In genomic region chr12:92991134-92991533, GRCh38 we compare ENCODE assay signal across 23 cellular contexts.
A peak's percentile ranks its signal among the peaks of the same experiment; 100 is the strongest.
DNase-seq lines count a peak whose midpoint lies in the region; ATAC-seq, FAIRE-seq and TF ChIP-seq lines count a peak whose summit lies in the region.
"Had no signal": no experiment of that assay in that cellular context is flagged by ENCODE, and none has a peak within 500 bp of the region (broad histone marks: within the 10 kb centered on the region; RNA-seq: fewer than 3 reads in every experiment).

No MANE protein-coding gene starts in this region.

- peak overlapping the region; percentile 39 for H3K27ac Mint-ChIP-seq in activated CD4-positive, alpha-beta T cell treated with anti-CD3 and anti-CD28 coated beads, Interleukin-2, amount 10 ng/mL, durations not matched to agents 24 days and 14 days
- H3K27ac Mint-ChIP-seq in activated T-helper 1 cell treated with anti-CD3 and anti-CD28 coated beads, Interleukin-12 subunit alpha, Interleukin-12 subunit beta, Interleukin-2, Interleukin-4 antibody, amounts not matched to agents 30 ng/mL and 10 ng/mL and 1 ng/mL, durations not matched to agents 14 hours and 24 hours and 36 hours = peak overlapping the region; percentile 3
- H3K27ac Mint-ChIP-seq: GM23338, H9, HFFc6 had no signal

- no peak overlapping the region for H3K4me3 Mint-ChIP-seq in activated CD4-positive, alpha-beta T cell treated with anti-CD3 and anti-CD28 coated beads, Interleukin-2, amount 10 ng/mL, durations not matched to agents 24 days and 14 days
- no peak overlapping the region for H3K4me3 Mint-ChIP-seq in activated T-helper 1 cell treated with anti-CD3 and anti-CD28 coated beads, Interleukin-12 subunit alpha, Interleukin-12 subunit beta, Interleukin-2, Interleukin-4 antibody, amounts not matched to agents 30 ng/mL and 10 ng/mL and 1 ng/mL, durations not matched to agents 14 hours and 24 hours and 36 hours
- H3K4me3 Mint-ChIP-seq: CD4-positive, CD25-positive, alpha-beta regulatory T cell; GM23338; H9; HFFc6 had no signal

- intact Hi-C loops in activated CD4-positive, alpha-beta T cell treated with anti-CD3 and anti-CD28 coated beads, Interleukin-2, amount 10 ng/mL, durations not matched to agents 24 days and 14 days (cut with micrococcal nuclease) = no loop called here
- intact Hi-C loops in activated T-helper 1 cell treated with anti-CD3 and anti-CD28 coated beads, Interleukin-12 subunit alpha, Interleukin-12 subunit beta, Interleukin-2, Interleukin-4 antibody, amounts not matched to agents 30 ng/mL and 10 ng/mL and 1 ng/mL, durations not matched to agents 14 hours and 24 hours and 36 hours (cut with micrococcal nuclease) = loop anchor here (5.0 kb wide), 1 partner anchor 791 kb away; no protein-coding TSS in a partner anchor

- peaks cover 22% of the 10 kb centered on the region for H3K4me1 Mint-ChIP-seq in activated CD4-positive, alpha-beta T cell treated with anti-CD3 and anti-CD28 coated beads, Interleukin-2, amount 10 ng/mL, durations not matched to agents 24 days and 14 days
- H3K4me1 Mint-ChIP-seq in activated T-helper 1 cell treated with anti-CD3 and anti-CD28 coated beads, Interleukin-12 subunit alpha, Interleukin-12 subunit beta, Interleukin-2, Interleukin-4 antibody, amounts not matched to agents 30 ng/mL and 10 ng/mL and 1 ng/mL, durations not matched to agents 14 hours and 24 hours and 36 hours (ENCODE audit: low read depth) = peaks cover 30% of the 10 kb centered on the region

- H3K27me3 Mint-ChIP-seq in activated CD4-positive, alpha-beta T cell treated with anti-CD3 and anti-CD28 coated beads, Interleukin-2, amount 10 ng/mL, durations not matched to agents 24 days and 14 days = no peaks in the 10 kb centered on the region
- no peaks in the 10 kb centered on the region for H3K27me3 Mint-ChIP-seq in activated T-helper 1 cell treated with anti-CD3 and anti-CD28 coated beads, Interleukin-12 subunit alpha, Interleukin-12 subunit beta, Interleukin-2, Interleukin-4 antibody, amounts not matched to agents 30 ng/mL and 10 ng/mL and 1 ng/mL, durations not matched to agents 14 hours and 24 hours and 36 hours (ENCODE audit: insufficient read depth)

- TF ChIP-seq POLR2A in GM12891 (IDR thresholded peaks at IDR 0.05; ENCODE audit: low read depth, low read length) = no peak

- peak overlapping the region; percentile 51 for H2AFZ ChIP-seq in parathyroid adenoma
- H2AFZ ChIP-seq: GM23338 had no signal

- H3K4me3 ChIP-seq in parathyroid adenoma (ENCODE audit: low read depth, low read length) = no peak overlapping the region
- H3K4me3 ChIP-seq: BLaER1, GM23338, Peyer's patch, SK-N-MC had no signal

- H3K79me2 ChIP-seq in parathyroid adenoma = no peaks in the 10 kb centered on the region

- H3K27me3 ChIP-seq in parathyroid adenoma (ENCODE audit: control insufficient read depth, insufficient read depth, low read length) = no peaks in the 10 kb centered on the region
- H3K27me3 ChIP-seq: BLaER1, Peyer's patch had no signal

- H3K36me3 ChIP-seq in parathyroid adenoma (ENCODE audit: control insufficient read depth, insufficient read depth, low read length) = no peaks in the 10 kb centered on the region
- H3K36me3 ChIP-seq: BLaER1, Peyer's patch had no signal

- no peak for DNase-seq in activated CD4-positive, alpha-beta T cell treated with anti-CD3 and anti-CD28 coated beads, Interleukin-2, amount 10 ng/mL, durations not matched to agents 24 days and 14 days
- no peak for DNase-seq in activated CD4-positive, alpha-beta T cell treated with anti-CD3 and anti-CD28 coated beads for 1 hour
- no peak for DNase-seq in GM12891 (ENCODE audit: insufficient read length, low spot score)
- no peak for DNase-seq in activated T-helper 1 cell treated with anti-CD3 and anti-CD28 coated beads, Interleukin-12 subunit alpha, Interleukin-12 subunit beta, Interleukin-2, Interleukin-4 antibody, amounts not matched to agents 30 ng/mL and 10 ng/mL and 1 ng/mL, durations not matched to agents 14 hours and 24 hours and 36 hours (ENCODE audit: low spot score)
- DNase-seq in HUDEP-2 (lab: John Stamatoyannopoulos, UW; ENCODE audit: unreplicated experiment in 76 of 76) = no peak
- DNase-seq: CD4-positive, CD25-positive, alpha-beta regulatory T cell; DMS153; DND-41; H9; HFFc6; MM.1S; NCI-H2029; NCI-H446 treated with DMSO at 0.1 percent for 48 hours; NCI-H526; Peyer's patch; SHP77 treated with DMSO at 0.1 percent for 48 hours had no signal

- H3K4me1 ChIP-seq in parathyroid adenoma = peaks cover 13% of the 10 kb centered on the region

- H3K4me2 ChIP-seq in parathyroid adenoma (ENCODE audit: low read length) = no peak overlapping the region
- H3K4me2 ChIP-seq: BLaER1, GM23338, KMS-11 had no signal

- ATAC-seq in GM18867 (IDR thresholded peaks at IDR 0.05; ENCODE audit: unreplicated experiment) = no peak
- ATAC-seq: GM23338 had no signal

- no peak overlapping the region for H3K27ac ChIP-seq in parathyroid adenoma
- H3K27ac ChIP-seq: BLaER1, KMS-11, Peyer's patch, SK-N-MC had no signal

- no peaks in the 10 kb centered on the region for H3K9me3 ChIP-seq in parathyroid adenoma (ENCODE audit: control insufficient read depth, low read length)
- H3K9me3 ChIP-seq: BLaER1, Peyer's patch had no signal

- no peaks in the 10 kb centered on the region for H3K9me3 Mint-ChIP-seq in activated CD4-positive, alpha-beta T cell treated with anti-CD3 and anti-CD28 coated beads, Interleukin-2, amount 10 ng/mL, durations not matched to agents 24 days and 14 days
- no peaks in the 10 kb centered on the region for H3K9me3 Mint-ChIP-seq in activated T-helper 1 cell treated with anti-CD3 and anti-CD28 coated beads, Interleukin-12 subunit alpha, Interleukin-12 subunit beta, Interleukin-2, Interleukin-4 antibody, amounts not matched to agents 30 ng/mL and 10 ng/mL and 1 ng/mL, durations not matched to agents 14 hours and 24 hours and 36 hours
- H3K9me3 Mint-ChIP-seq: HFFc6 had no signal

- no peak overlapping the region for H3K9ac ChIP-seq in parathyroid adenoma
- H3K9ac ChIP-seq: BLaER1, KMS-11 had no signal

- TF ChIP-seq CTCF in parathyroid adenoma (IDR thresholded peaks at IDR 0.05) = no peak

- FAIRE-seq in GM12891 (lab: Jason Lieb, UNC) = peak; percentile 16
- FAIRE-seq: HTR-8/SVneo had no signal

- H3K36me3 Mint-ChIP-seq in activated CD4-positive, alpha-beta T cell treated with anti-CD3 and anti-CD28 coated beads, Interleukin-2, amount 10 ng/mL, durations not matched to agents 24 days and 14 days (ENCODE audit: low read depth) = no peaks in the 10 kb centered on the region
- no peaks in the 10 kb centered on the region for H3K36me3 Mint-ChIP-seq in activated T-helper 1 cell treated with anti-CD3 and anti-CD28 coated beads, Interleukin-12 subunit alpha, Interleukin-12 subunit beta, Interleukin-2, Interleukin-4 antibody, amounts not matched to agents 30 ng/mL and 10 ng/mL and 1 ng/mL, durations not matched to agents 14 hours and 24 hours and 36 hours (ENCODE audit: low read depth)
- H3K36me3 Mint-ChIP-seq: CD4-positive, CD25-positive, alpha-beta regulatory T cell had no signal

TF ChIP-seq in GM12891, 5 proteins besides CTCF, POLR2A, EP300 and RAD21:
- TF ChIP-seq SPI1 (IDR thresholded peaks at IDR 0.05; ENCODE audit: low read depth, low read length) = no peak
- no peak for TF ChIP-seq POU2F2 (IDR thresholded peaks at IDR 0.05; ENCODE audit: low read depth, low read length)
- TF ChIP-seq TAF1 (IDR thresholded peaks at IDR 0.05; ENCODE audit: low read depth, low read length) = no peak
- TF ChIP-seq POLR2AphosphoS5 (IDR thresholded peaks at IDR 0.05; ENCODE audit: low read depth, low read length) = no peak
- no peak for TF ChIP-seq PAX5 (IDR thresholded peaks at IDR 0.05; ENCODE audit: insufficient read depth, low read length, severe bottlenecking)
